Comparison of ENCODE assay signal across 8 cellular contexts in genomic region chr2:30225131-30225762, GRCh38. TPM values are rescaled to one million over a fixed set of nuclear protein-coding genes. Genes with fewer than 3 reads are reported as not detected.
DNase-seq lines count a peak whose midpoint lies in the region; ATAC-seq and TF ChIP-seq lines count a peak whose summit lies in the region.

No MANE protein-coding gene starts in this region.

- H3K36me3 ChIP-seq in heart right ventricle (no peaks in the 10 kb centered on the region), gastrocnemius medialis (no peaks in the 10 kb centered on the region)

- DNase-seq in HCEC 1CT (peak; percentile 59), NCI-H2196 (lab: John Stamatoyannopoulos, UW; ENCODE audit: unreplicated experiment) (peak; percentile 48), heart right ventricle (peak; percentile 35 to 59), gastrocnemius medialis (peak; percentile 59 to 72), putamen (ENCODE audit: low spot score) (no peak), NCI-H2081 treated with DMSO at 0.1 percent for 48 hours (lab: John Stamatoyannopoulos, UW) (no peak)
- peak; percentile 78 for DNase-seq in activated effector memory CD4-positive, alpha-beta T cell treated with anti-CD3 and anti-CD28 coated beads, Interleukin-2, amount 50 U/mL, for 16 hours

- peaks cover 0 to 7% (median 0%) of the 10 kb centered on the region in 7 donors for H3K27me3 ChIP-seq in heart right ventricle
- peaks cover 0 to 4% (median 0%) of the 10 kb centered on the region in 3 donors for H3K27me3 ChIP-seq in gastrocnemius medialis

- H3K4me3 ChIP-seq in heart right ventricle (peak overlapping the region in 9 of 10 donors; percentile 6 to 49 (median 40)), gastrocnemius medialis (peak overlapping the region; percentile 31 to 40 (median 38))

- H3K9me3 ChIP-seq in heart right ventricle, result no peaks in the 10 kb centered on the region
- H3K9me3 ChIP-seq in gastrocnemius medialis, result no peaks in the 10 kb centered on the region

- H3K4me1 ChIP-seq in heart right ventricle, result peaks cover 16 to 38% (median 24%) of the 10 kb centered on the region in 9 donors
- peaks cover 21 to 22% of the 10 kb centered on the region in 2 donors for H3K4me1 ChIP-seq in gastrocnemius medialis

- TF ChIP-seq POLR2A in GM15510 (IDR thresholded peaks at IDR 0.05; ENCODE audit: borderline replicate concordance, extremely low read depth, insufficient read length), result peak; percentile 26
- peak in 1 of 2 donors; percentile 13 for TF ChIP-seq POLR2A in gastrocnemius medialis (IDR thresholded peaks at IDR 0.05)

- TF ChIP-seq CTCF in heart right ventricle (IDR thresholded peaks at IDR 0.05) (peak in 1 of 9 donors; percentile 17), gastrocnemius medialis (IDR thresholded peaks at IDR 0.05 in 4 of 5, conservative IDR thresholded peaks at IDR 0.05 in 1 of 5) (no peak)

- WGBS in heart right ventricle, 2 donors, result 11% methylated on average over 8 of the region's 8 CpGs

- in situ Hi-C loops in gastrocnemius medialis (cut with MboI; ENCODE audit: low sequenced_read_pairs in 4 of 4), result loop anchor here in 1 of 4 donors (25.0 kb wide), 1 partner anchor 237 kb away; no protein-coding TSS in a partner anchor

- H3K27ac ChIP-seq in heart right ventricle (peak overlapping the region in 9 of 10 donors; percentile 54 to 91 (median 75)), gastrocnemius medialis (peak overlapping the region; percentile 63 to 75 (median 66))

- ATAC-seq in heart right ventricle, result peak; percentile 44 to 84 (median 72)
- peak; percentile 87 to 96 for ATAC-seq in gastrocnemius medialis

- intact Hi-C loops in heart right ventricle (cut with DNase I) (no loop called here), gastrocnemius medialis (cut with DNase I; ENCODE audit: low total_unique reads) (loop anchor here (5.0 kb wide), 1 partner anchor 53 kb away; no protein-coding TSS in a partner anchor)

RNA-seq across cellular contexts. Expression of gene LBH, which starts 6.1 kb away (rescaled TPM):
- total RNA-seq in heart right ventricle (100 to 1,000 TPM; 110 to 204 (median 156) TPM), gastrocnemius medialis (10 to 100 TPM in 2 of 4 donors, 1 to 10 TPM in 2; 5.4 to 37.6 (median 12.5) TPM)
- polyA plus RNA-seq in heart right ventricle, result 10 to 100 TPM; 35.9 to 84.8 TPM

Comparison
In these comparisons a context has a peak if more than half of its experiments do, and no peak if none do; other contexts are left out.
1. DNase-seq: peak in HCEC 1CT (single experiment), NCI-H2196 (single experiment), activated effector memory CD4-positive, alpha-beta T cell treated with anti-CD3 and anti-CD28 coated beads, Interleukin-2, amount 50 U/mL, for 16 hours (single experiment), heart right ventricle (2 of 2) and gastrocnemius medialis (2 of 2); none in putamen (single experiment) and NCI-H2081 treated with DMSO at 0.1 percent for 48 hours (single experiment).